Comparison of ENCODE assay signal across 8 cellular contexts in the genomic region with DNA sequence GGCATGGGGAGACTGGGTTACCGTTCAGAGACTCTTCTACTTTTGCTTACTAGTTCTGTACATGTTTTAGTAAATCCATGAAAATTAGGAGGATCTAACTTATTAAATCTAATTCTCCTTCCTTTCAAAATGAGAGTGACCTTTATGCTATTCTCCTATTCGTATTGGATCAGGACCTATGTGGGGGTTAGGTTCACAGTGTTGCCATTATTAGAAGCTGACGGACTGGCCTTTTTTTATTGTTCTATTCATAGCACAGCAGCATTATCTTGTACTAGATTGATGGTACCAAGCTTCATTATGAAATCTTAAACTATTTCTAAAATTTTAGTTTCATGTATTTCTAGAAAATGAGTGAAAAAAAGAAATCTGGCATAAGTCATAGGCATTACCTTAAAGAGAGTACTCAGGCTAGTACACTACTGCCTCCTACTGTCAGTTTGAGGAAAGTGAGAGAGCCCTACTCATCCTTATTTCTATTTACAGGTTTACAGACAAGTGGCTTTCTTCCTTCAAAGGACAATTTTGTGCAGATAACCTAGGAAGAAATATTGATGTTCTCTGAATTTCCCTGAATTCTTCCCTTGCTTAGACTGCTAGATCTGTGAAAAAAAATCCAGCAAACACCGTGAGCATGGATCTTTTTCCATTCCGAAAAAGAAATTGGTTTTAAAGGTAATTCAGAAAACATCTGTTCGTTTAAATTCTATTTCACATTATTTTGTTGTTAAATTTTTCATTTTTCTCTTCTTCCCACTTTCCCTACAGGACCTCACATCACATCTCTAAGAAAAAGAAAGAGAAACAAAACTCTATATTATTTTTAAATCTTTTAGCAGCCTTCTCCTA.
DNase-seq lines count a peak whose midpoint lies in the region; ATAC-seq, FAIRE-seq and TF ChIP-seq lines count a peak whose summit lies in the region.

No MANE protein-coding gene starts in this region.

- no peak for ATAC-seq in HG03108 (IDR thresholded peaks at IDR 0.05; ENCODE audit: unreplicated experiment)

- H4K20me1 ChIP-seq in MM.1S (ENCODE audit: insufficient read depth, low read length) = no peaks in the 10 kb centered on the region

- no peaks in the 10 kb centered on the region for H3F3A ChIP-seq in MM.1S (ENCODE audit: insufficient read depth, low read length)

- no peak overlapping the region for H3K27ac ChIP-seq in MM.1S (ENCODE audit: low read length)

- peak; percentile 53 for TF ChIP-seq CTCF in MM.1S (IDR thresholded peaks at IDR 0.05; ENCODE audit: low read length)

- FAIRE-seq in TTC549 (lab: Jason Lieb, UNC) (peak; percentile 92), frontal cortex (lab: Jason Lieb, UNC) (peak; percentile 44)

- H3K4me2 ChIP-seq in MM.1S (ENCODE audit: low read depth, low read length) = no peak overlapping the region

- H3K79me2 ChIP-seq in MM.1S (ENCODE audit: low read length) = no peaks in the 10 kb centered on the region

- no peaks in the 10 kb centered on the region for H3K9me3 ChIP-seq in MM.1S (replicated peaks; ENCODE audit: insufficient read depth, low read length)

- DNase-seq in SIG-M5 treated with dmso at 0.1 percent for 504 hours (lab: John Stamatoyannopoulos, UW; ENCODE audit: unreplicated experiment) (peak; percentile 59), SIG-M5 (lab: John Stamatoyannopoulos, UW) (no peak), H7 (peak; percentile 60), MM.1S (peak; percentile 59), frontal cortex (ENCODE audit: low spot score in 2 of 2) (peak; percentile 7 to 9), putamen (ENCODE audit: low spot score) (peak; percentile 12)

- H3K4me3 ChIP-seq in H7 (ENCODE audit: insufficient read depth, low read depth, low read length) (no peak overlapping the region), MM.1S (ENCODE audit: low read length) (no peak overlapping the region)

- H3K36me3 ChIP-seq in H7 (replicated peaks; ENCODE audit: control insufficient read depth, insufficient read depth, low read length) (no peaks in the 10 kb centered on the region), MM.1S (replicated peaks; ENCODE audit: insufficient read depth, low read length) (no peaks in the 10 kb centered on the region)

- H3K9me2 ChIP-seq in MM.1S (replicated peaks; ENCODE audit: insufficient read depth, low read length) = no peaks in the 10 kb centered on the region

- no peaks in the 10 kb centered on the region for H3K27me3 ChIP-seq in H7 (ENCODE audit: control insufficient read depth, insufficient read depth, low read length)
- H3K27me3 ChIP-seq in MM.1S (replicated peaks; ENCODE audit: insufficient read depth, low read length) = no peaks in the 10 kb centered on the region

- no peak overlapping the region for H2AFZ ChIP-seq in MM.1S (ENCODE audit: low read length)

- no peak overlapping the region for H3K9ac ChIP-seq in MM.1S (ENCODE audit: low read length)

- no peaks in the 10 kb centered on the region for H3K4me1 ChIP-seq in MM.1S (ENCODE audit: low read length)
